ENCODE assay signal across 9 cellular contexts in the genomic region with DNA sequence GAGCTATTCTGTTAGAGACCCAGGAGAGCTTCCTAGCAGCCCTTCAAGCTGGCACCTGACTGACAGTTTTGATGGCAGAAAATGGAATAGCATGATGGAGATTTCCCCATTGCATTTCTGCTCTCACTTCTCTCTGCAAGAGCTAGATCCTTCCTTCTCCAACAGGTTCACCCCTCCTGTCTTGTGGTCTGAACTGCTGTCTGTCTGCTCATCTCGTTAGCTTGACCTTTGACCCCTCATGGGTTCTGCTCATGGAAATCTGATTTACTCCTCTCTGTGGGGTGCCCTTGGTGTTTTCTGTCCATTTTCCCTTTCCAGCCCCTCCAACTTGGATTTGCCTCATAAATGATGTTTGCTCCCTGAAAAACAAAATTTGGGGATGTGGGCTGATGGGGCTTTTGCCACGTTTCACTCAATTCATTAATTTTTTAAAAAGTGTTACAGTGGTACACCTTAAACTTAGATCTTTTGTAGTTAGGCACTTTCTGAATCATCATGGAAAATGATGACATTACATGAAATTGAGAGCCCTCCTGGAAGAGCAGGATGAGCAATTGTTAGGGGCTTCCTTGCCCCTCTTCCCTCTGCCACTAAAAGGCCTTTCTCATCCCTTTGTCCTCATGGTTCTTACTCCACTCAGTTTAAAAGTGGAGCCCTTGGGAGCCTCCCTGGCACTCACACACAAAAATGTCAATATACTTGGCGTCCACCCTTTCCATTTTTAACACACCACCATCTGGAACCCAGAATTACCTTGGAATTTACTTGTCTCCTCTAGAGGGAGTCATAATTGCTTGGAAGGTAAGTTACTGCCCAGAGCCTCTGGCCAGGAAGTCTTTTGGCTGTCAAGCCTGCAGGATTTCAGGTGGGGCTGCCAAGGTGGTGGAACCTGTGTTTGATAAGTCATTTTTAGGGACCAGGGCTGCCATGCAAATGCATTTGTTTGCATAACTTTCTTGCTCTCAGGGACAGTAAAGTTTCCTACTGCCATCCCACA. TPM values are rescaled to one million over a fixed set of nuclear protein-coding genes. Genes with fewer than 3 reads are reported as not detected.
DNase-seq lines count a peak whose midpoint lies in the region; ATAC-seq and TF ChIP-seq lines count a peak whose summit lies in the region.
"Had no signal": no experiment of that assay in that cellular context is flagged by ENCODE, and none has a peak within 500 bp of the region (broad histone marks: within the 10 kb centered on the region; RNA-seq: fewer than 3 reads in every experiment).

No MANE protein-coding gene starts in this region.

- H3K27ac ChIP-seq in upper lobe of right lung (no peak overlapping the region), uterus (no peak overlapping the region)
- H3K27ac ChIP-seq: SJSA1 had no signal

- H3K9me3 Mint-ChIP-seq in Caco-2 (ENCODE audit: unreplicated experiment) = no peaks in the 10 kb centered on the region
- no peaks in the 10 kb centered on the region for H3K9me3 Mint-ChIP-seq in dendritic cell treated with granulocyte-macrophage colony-stimulating factor and Interleukin-4, amounts not matched to agents 40 ng/mL and 50 ng/mL, for 4 days

- H3K27me3 Mint-ChIP-seq in Caco-2 (ENCODE audit: insufficient read depth, unreplicated experiment) = no peaks in the 10 kb centered on the region
- H3K27me3 Mint-ChIP-seq in dendritic cell treated with granulocyte-macrophage colony-stimulating factor and Interleukin-4, amounts not matched to agents 40 ng/mL and 50 ng/mL, for 4 days = no peaks in the 10 kb centered on the region

- CTCF ChIA-PET in Caco-2 (lab: Charles Lee) = interaction anchor here (0.9 to 1.3 kb wide), 5 partner anchors 63 to 174 kb away, joined by 3 to 6 read pairs (median 4); no protein-coding TSS in a partner anchor

- no peak overlapping the region for H3K27ac Mint-ChIP-seq in Caco-2 (ENCODE audit: unreplicated experiment)
- peak overlapping the region; percentile 73 for H3K27ac Mint-ChIP-seq in dendritic cell treated with granulocyte-macrophage colony-stimulating factor and Interleukin-4, amounts not matched to agents 40 ng/mL and 50 ng/mL, for 4 days

- TF ChIP-seq POLR2A in uterus (IDR thresholded peaks at IDR 0.05) = no peak

- H3K27me3 ChIP-seq in Caco-2 (replicated peaks; ENCODE audit: control insufficient read depth, insufficient read depth, low read length) (no peaks in the 10 kb centered on the region), upper lobe of right lung (no peaks in the 10 kb centered on the region), uterus (no peaks in the 10 kb centered on the region)
- H3K27me3 ChIP-seq: SJSA1 had no signal

- no peaks in the 10 kb centered on the region; the same call in 1 of the 2 replicates for H3K36me3 ChIP-seq in Caco-2 (ENCODE audit: control insufficient read depth, insufficient read depth, low read length)
- peaks cover 9% of the 10 kb centered on the region for H3K36me3 ChIP-seq in upper lobe of right lung
- no peaks in the 10 kb centered on the region for H3K36me3 ChIP-seq in uterus

- H3K4me3 ChIP-seq in Caco-2 (ENCODE audit: low read depth, low read length) (no peak overlapping the region), upper lobe of right lung (no peak overlapping the region), uterus (no peak overlapping the region)
- H3K4me3 ChIP-seq: SJSA1 had no signal

- H3K4me1 ChIP-seq in Caco-2 (no peaks in the 10 kb centered on the region), upper lobe of right lung (peaks cover 13% of the 10 kb centered on the region), uterus (no peaks in the 10 kb centered on the region)

- no peak overlapping the region for H3K4me3 Mint-ChIP-seq in Caco-2 (ENCODE audit: unreplicated experiment)
- no peak overlapping the region for H3K4me3 Mint-ChIP-seq in dendritic cell treated with granulocyte-macrophage colony-stimulating factor and Interleukin-4, amounts not matched to agents 40 ng/mL and 50 ng/mL, for 4 days

- POLR2A ChIA-PET in Caco-2 (lab: Charles Lee) = no interaction called here

- peak in 1 of 2 experiments; percentile 39 for DNase-seq in Caco-2
- DNase-seq in NCI-H524 (lab: John Stamatoyannopoulos, UW) = peak; percentile 62 to 69
- no peak for DNase-seq in upper lobe of right lung
- DNase-seq in stimulated activated CD8-positive, alpha-beta memory T cell treated with anti-CD3 and anti-CD28 coated beads, Interleukin-4, amount 100 ng/mL, for 48 hours = no peak
- no peak for DNase-seq in uterus
- no peak for DNase-seq in COLO668 (lab: John Stamatoyannopoulos, UW; ENCODE audit: unreplicated experiment)

- BruUV-seq in Caco-2 (replicated peaks; lab: Mats Ljungman, UMichigan) = no TSS peak

- intact Hi-C loops in Caco-2 (cut with micrococcal nuclease; ENCODE audit: unreplicated experiment) = loop anchor here (1.0 to 2.0 kb wide), 4 partner anchors 28 to 174 kb away; no protein-coding TSS in a partner anchor
- intact Hi-C loops in dendritic cell treated with granulocyte-macrophage colony-stimulating factor and Interleukin-4, amounts not matched to agents 40 ng/mL and 50 ng/mL, for 4 days (cut with micrococcal nuclease) = loop anchor here (1.0 to 5.0 kb wide), 2 partner anchors 34 to 70 kb away; partner anchors contain the start of genes IL10 and IL19
- intact Hi-C loops in upper lobe of right lung (cut with DNase I) = no loop called here
- intact Hi-C loops in uterus (cut with DNase I; ENCODE audit: low total_unique reads) = loop anchor here (5.0 kb wide), 1 partner anchor 174 kb away; no protein-coding TSS in a partner anchor

- ATAC-seq in GM19023 (IDR thresholded peaks at IDR 0.05; ENCODE audit: unreplicated experiment) = peak; percentile 6
- peak; percentile 26 for ATAC-seq in upper lobe of right lung

- H3K9me3 ChIP-seq in Caco-2 (no peaks in the 10 kb centered on the region), upper lobe of right lung (no peaks in the 10 kb centered on the region), uterus (no peaks in the 10 kb centered on the region)
- H3K9me3 ChIP-seq: SJSA1 had no signal

- TF ChIP-seq CTCF in Caco-2 (IDR thresholded peaks at IDR 0.05; ENCODE audit: insufficient read depth in 1 of 2, low read depth in 1 of 2, low read length in 1 of 2, severe bottlenecking in 1 of 2, unreplicated experiment in 1 of 2) (peak; percentile 49 to 59), upper lobe of right lung (IDR thresholded peaks at IDR 0.05) (peak; percentile 33), uterus (IDR thresholded peaks at IDR 0.05) (peak in 1 of 4 experiments; percentile 18)

- H3K4me1 Mint-ChIP-seq in Caco-2 (ENCODE audit: low read depth, unreplicated experiment) = peaks cover 21% of the 10 kb centered on the region
- H3K4me1 Mint-ChIP-seq in dendritic cell treated with granulocyte-macrophage colony-stimulating factor and Interleukin-4, amounts not matched to agents 40 ng/mL and 50 ng/mL, for 4 days (ENCODE audit: low read depth) = peaks cover 68% of the 10 kb centered on the region

- peaks cover 23% of the 10 kb centered on the region for H3K36me3 Mint-ChIP-seq in Caco-2 (ENCODE audit: insufficient read depth, unreplicated experiment)
- peaks cover 14% of the 10 kb centered on the region for H3K36me3 Mint-ChIP-seq in dendritic cell treated with granulocyte-macrophage colony-stimulating factor and Interleukin-4, amounts not matched to agents 40 ng/mL and 50 ng/mL, for 4 days (ENCODE audit: low read depth)

RNA-seq across cellular contexts. Expression of gene IL19, which starts 31.9 kb away (rescaled TPM):
- not detected in 2 replicates for total RNA-seq in Caco-2 (2022)
- not detected for total RNA-seq in upper lobe of right lung
- under 1 TPM in 1 of 4 donors, not detected in 3; 0.76 TPM for total RNA-seq in uterus
- total RNA-seq: SJSA1 had no signal

RNA-seq across cellular contexts. Expression of gene IL10, which starts 33.6 kb away (rescaled TPM):
- total RNA-seq in Caco-2 (2022) (not detected in 2 replicates), upper lobe of right lung (0.67 TPM), uterus (1 to 10 TPM in 1 of 4 donors, under 1 TPM in 1, not detected in 2; 0.55 to 3.2 TPM)
- total RNA-seq: SJSA1 had no signal

RNA-seq across cellular contexts. Expression of gene MAPKAPK2, which starts 54.0 kb away (rescaled TPM):
- total RNA-seq in Caco-2 (2022) (88.2 and 96.8 TPM in 2 replicates), upper lobe of right lung (92.3 TPM), uterus (10 to 100 TPM; 17.1 to 89.2 (median 27.4) TPM)

Comparison
In these comparisons a context has a peak if more than half of its experiments do, and no peak if none do; other contexts are left out.
1. DNase-seq: peak in NCI-H524 (2 of 2); none in upper lobe of right lung (single experiment), stimulated activated CD8-positive, alpha-beta memory T cell treated with anti-CD3 and anti-CD28 coated beads, Interleukin-4, amount 100 ng/mL, for 48 hours (single experiment), uterus (0 of 2) and COLO668 (single experiment).